ENCODE assay signal across 13 cellular contexts in the genomic region with DNA sequence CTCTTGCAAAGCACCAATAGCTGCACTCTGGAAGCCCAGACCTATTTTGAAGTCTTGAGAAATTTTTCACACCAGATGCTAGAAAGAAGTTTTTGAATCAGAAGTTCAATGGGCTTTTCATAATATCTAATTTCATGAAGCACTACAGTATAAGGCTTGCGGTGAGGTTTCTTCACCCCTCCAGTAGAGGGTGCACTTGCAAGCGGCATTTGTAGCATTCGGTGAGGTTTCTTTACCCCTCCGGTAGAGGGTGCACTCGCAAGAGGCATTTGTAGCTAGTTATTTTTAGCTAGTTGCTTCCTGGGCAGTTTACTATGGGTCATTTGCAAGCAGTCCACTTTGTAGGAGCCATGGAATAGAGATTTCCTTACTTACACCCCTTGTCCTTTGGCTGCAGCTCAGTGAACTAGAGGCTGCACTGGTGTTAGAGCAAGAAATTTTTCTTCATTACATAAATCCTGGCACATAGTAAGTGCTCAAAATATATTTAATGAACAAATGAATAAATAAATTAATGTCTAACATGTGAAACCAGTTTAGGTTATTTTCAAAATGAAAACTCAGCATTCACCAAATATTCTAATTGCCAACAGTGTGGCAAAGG. TPM values are rescaled to one million over a fixed set of nuclear protein-coding genes. Genes with fewer than 3 reads are reported as not detected.
DNase-seq lines count a peak whose midpoint lies in the region; ATAC-seq, FAIRE-seq and TF ChIP-seq lines count a peak whose summit lies in the region.
"Had no signal": no experiment of that assay in that cellular context is flagged by ENCODE, and none has a peak within 500 bp of the region (broad histone marks: within the 10 kb centered on the region; RNA-seq: fewer than 3 reads in every experiment).

No MANE protein-coding gene starts in this region.

- no peak overlapping the region for H3K56ac ChIP-seq in mesendoderm (ENCODE audit: low read length)

- no peak overlapping the region for H2AFZ ChIP-seq in astrocyte (ENCODE audit: low read depth, low read length)

- no peaks in the 10 kb centered on the region for H3K79me1 ChIP-seq in mesendoderm (ENCODE audit: low read length)

- H2AK5ac ChIP-seq in mesendoderm (ENCODE audit: low read length) = no peak overlapping the region

- H3K4me2 ChIP-seq in astrocyte (ENCODE audit: low read length) (no peak overlapping the region), mesendoderm (ENCODE audit: low read length) (no peak overlapping the region)
- H3K4me2 ChIP-seq: BLaER1 had no signal

- H3K4me3 Mint-ChIP-seq in astrocyte (ENCODE audit: unreplicated experiment) = no peak overlapping the region
- no peak overlapping the region for H3K4me3 Mint-ChIP-seq in activated T-cell treated with anti-CD3 and anti-CD28 coated beads, Interleukin-2, amount 50 U/mL, for 4 hours
- H3K4me3 Mint-ChIP-seq: effector memory CD8-positive, alpha-beta T cell had no signal

- peak overlapping the region; percentile 56 for H4K8ac ChIP-seq in mesendoderm (ENCODE audit: low read depth, low read length)

- in situ Hi-C loops in KBM-7 (cut with MboI; ENCODE audit: low pct_unique_long_range_greater_than_20kb, low sequenced_read_pairs) = no loop called here
- in situ Hi-C loops in gastrocnemius medialis (cut with MboI; ENCODE audit: low sequenced_read_pairs in 4 of 4) = no loop called here

- no peak overlapping the region for H4K5ac ChIP-seq in mesendoderm (ENCODE audit: low read length)

- H3K9me3 Mint-ChIP-seq in astrocyte (ENCODE audit: unreplicated experiment) = no peaks in the 10 kb centered on the region
- peaks cover 3% of the 10 kb centered on the region for H3K9me3 Mint-ChIP-seq in activated T-cell treated with anti-CD3 and anti-CD28 coated beads, Interleukin-2, amount 50 U/mL, for 4 hours

- H2BK120ac ChIP-seq in mesendoderm (ENCODE audit: low read depth, low read length) = no peak overlapping the region

- no peak overlapping the region for H3K18ac ChIP-seq in mesendoderm (ENCODE audit: low read length)

- H3K4me1 ChIP-seq in astrocyte (ENCODE audit: insufficient read depth, low read length) (peaks cover 18% of the 10 kb centered on the region), mesendoderm (ENCODE audit: control insufficient read depth, low read depth, low read length) (peaks cover 2% of the 10 kb centered on the region), gastrocnemius medialis (no peaks in the 10 kb centered on the region)
- H3K4me1 ChIP-seq in effector memory CD4-positive, alpha-beta T cell (ENCODE audit: control insufficient read depth, insufficient read depth, low read length, poor library complexity, severe bottlenecking) = no peaks in the 10 kb centered on the region
- H3K4me1 ChIP-seq: BLaER1 had no signal

- H3K36me3 Mint-ChIP-seq in astrocyte (ENCODE audit: low read depth, unreplicated experiment) = no peaks in the 10 kb centered on the region
- H3K36me3 Mint-ChIP-seq in activated T-cell treated with anti-CD3 and anti-CD28 coated beads, Interleukin-2, amount 50 U/mL, for 4 hours (ENCODE audit: insufficient read depth) = no peaks in the 10 kb centered on the region

- H3K4me1 Mint-ChIP-seq in astrocyte (ENCODE audit: low read depth, unreplicated experiment) = peaks cover 38% of the 10 kb centered on the region
- H3K4me1 Mint-ChIP-seq in activated T-cell treated with anti-CD3 and anti-CD28 coated beads, Interleukin-2, amount 50 U/mL, for 4 hours (ENCODE audit: low read depth) = no peaks in the 10 kb centered on the region

- no peak for FAIRE-seq in astrocyte (lab: Jason Lieb, UNC)

- H3K27me3 Mint-ChIP-seq in astrocyte (ENCODE audit: low read depth, unreplicated experiment) = no peaks in the 10 kb centered on the region
- H3K27me3 Mint-ChIP-seq in activated T-cell treated with anti-CD3 and anti-CD28 coated beads, Interleukin-2, amount 50 U/mL, for 4 hours (ENCODE audit: low read depth) = no peaks in the 10 kb centered on the region
- H3K27me3 Mint-ChIP-seq: effector memory CD8-positive, alpha-beta T cell had no signal

- TF ChIP-seq POLR2A in gastrocnemius medialis (IDR thresholded peaks at IDR 0.05) = no peak

- H2BK15ac ChIP-seq in mesendoderm (replicated peaks; ENCODE audit: low read depth) = peak overlapping the region; percentile 98

- H3K4ac ChIP-seq in mesendoderm (ENCODE audit: low read depth, low read length) = no peak overlapping the region

- peak; percentile 13 for TF ChIP-seq CTCF in astrocyte (IDR thresholded peaks at IDR 0.05; ENCODE audit: insufficient read depth, low read depth, low read length)
- no peak for TF ChIP-seq CTCF in gastrocnemius medialis (IDR thresholded peaks at IDR 0.05 in 4 of 5, conservative IDR thresholded peaks at IDR 0.05 in 1 of 5)

- H3K27me3 ChIP-seq in astrocyte (ENCODE audit: insufficient read depth, low read length) (no peaks in the 10 kb centered on the region), mesendoderm (ENCODE audit: insufficient read depth, low read length, poor library complexity) (no peaks in the 10 kb centered on the region), gastrocnemius medialis (no peaks in the 10 kb centered on the region)
- no peaks in the 10 kb centered on the region for H3K27me3 ChIP-seq in effector memory CD4-positive, alpha-beta T cell (replicated peaks; ENCODE audit: control insufficient read depth, insufficient read depth, low read length, poor library complexity, severe bottlenecking)
- H3K27me3 ChIP-seq: BLaER1 had no signal

- no peaks in the 10 kb centered on the region for H3K36me3 ChIP-seq in astrocyte (ENCODE audit: insufficient read depth, low read length)
- H3K36me3 ChIP-seq in mesendoderm (ENCODE audit: control insufficient read depth, insufficient read depth, low read length) = no peaks in the 10 kb centered on the region
- H3K36me3 ChIP-seq in gastrocnemius medialis = no peaks in the 10 kb centered on the region
- no peaks in the 10 kb centered on the region for H3K36me3 ChIP-seq in effector memory CD4-positive, alpha-beta T cell (ENCODE audit: control insufficient read depth, insufficient read depth, low read length)
- H3K36me3 ChIP-seq: BLaER1 had no signal

- H3K9ac ChIP-seq in astrocyte (ENCODE audit: low read length) = no peak overlapping the region
- H3K9ac ChIP-seq in mesendoderm (ENCODE audit: low read length) = no peak overlapping the region
- H3K9ac ChIP-seq: BLaER1 had no signal

- no peak overlapping the region for H2BK5ac ChIP-seq in mesendoderm (ENCODE audit: low read length)

- H3K27ac Mint-ChIP-seq in astrocyte (ENCODE audit: unreplicated experiment) = no peak overlapping the region
- H3K27ac Mint-ChIP-seq: effector memory CD8-positive, alpha-beta T cell had no signal

- H3K27ac ChIP-seq in astrocyte (ENCODE audit: low read depth, low read length) (no peak overlapping the region), mesendoderm (ENCODE audit: low read depth, low read length) (no peak overlapping the region), gastrocnemius medialis (no peak overlapping the region)
- no peak overlapping the region for H3K27ac ChIP-seq in effector memory CD4-positive, alpha-beta T cell (ENCODE audit: insufficient read depth, low read length, poor library complexity, severe bottlenecking)
- H3K27ac ChIP-seq: BLaER1 had no signal

- ATAC-seq in activated T-cell treated with anti-CD3 and anti-CD28 coated beads, Interleukin-2, amount 50 U/mL, for 4 hours = no peak
- ATAC-seq in gastrocnemius medialis = no peak
- ATAC-seq: effector memory CD8-positive, alpha-beta T cell had no signal

- DNase-seq in DMS53 treated with DMSO at 0.1 percent for 48 hours (lab: John Stamatoyannopoulos, UW; ENCODE audit: unreplicated experiment) (peak; percentile 71), KBM-7 (peak; percentile 13), astrocyte (ENCODE audit: low read depth) (no peak), mesendoderm (peak; percentile 39), pons (ENCODE audit: low spot score) (no peak), gastrocnemius medialis (no peak)
- no peak for DNase-seq in activated T-cell treated with anti-CD3 and anti-CD28 coated beads, Interleukin-2, amount 50 U/mL, for 4 hours
- no peak for DNase-seq in effector memory CD4-positive, alpha-beta T cell
- DNase-seq: effector memory CD8-positive, alpha-beta T cell; GF-D8; NCI-H187 had no signal

- intact Hi-C loops in gastrocnemius medialis (cut with DNase I; ENCODE audit: low total_unique reads) = no loop called here

- H3K23ac ChIP-seq in mesendoderm (ENCODE audit: low read length) = no peak overlapping the region

- H3K4me3 ChIP-seq in astrocyte (ENCODE audit: insufficient read depth, low read depth, low read length) = no peak overlapping the region
- no peak overlapping the region for H3K4me3 ChIP-seq in mesendoderm (ENCODE audit: low read length)
- no peak overlapping the region for H3K4me3 ChIP-seq in gastrocnemius medialis
- no peak overlapping the region for H3K4me3 ChIP-seq in effector memory CD4-positive, alpha-beta T cell (ENCODE audit: insufficient read depth, low read depth, low read length, poor library complexity, severe bottlenecking)
- H3K4me3 ChIP-seq: BLaER1 had no signal

- WGBS in mesendoderm (ENCODE audit: extremely low coverage, insufficient coverage, low lambda C conversion rate) = no CpG with 5 or more reads among the region's 5 CpGs

- H3K79me2 ChIP-seq in astrocyte (ENCODE audit: insufficient read depth, low read length) (no peaks in the 10 kb centered on the region), mesendoderm (ENCODE audit: control insufficient read depth, insufficient read depth, low read length) (no peaks in the 10 kb centered on the region)

- H4K20me1 ChIP-seq in astrocyte (ENCODE audit: insufficient read depth, low read length) = no peaks in the 10 kb centered on the region
- H4K20me1 ChIP-seq: BLaER1 had no signal

- H3K9me3 ChIP-seq in astrocyte (ENCODE audit: insufficient read depth, low read depth, low read length) (no peaks in the 10 kb centered on the region), gastrocnemius medialis (no peaks in the 10 kb centered on the region)
- no peaks in the 10 kb centered on the region for H3K9me3 ChIP-seq in effector memory CD4-positive, alpha-beta T cell (ENCODE audit: control insufficient read depth, low read length)
- H3K9me3 ChIP-seq: BLaER1 had no signal

RNA-seq across cellular contexts. Expression of a gene that starts 7.8 kb away (rescaled TPM):
- total RNA-seq in astrocyte = 36.5 and 49.2 TPM in 2 replicates
- 2.8 TPM for polyA plus RNA-seq in mesendoderm (2013, experiment 1 of 2)
- 2.9 TPM for polyA plus RNA-seq in mesendoderm (2013, experiment 2 of 2)
- not detected for total RNA-seq in activated T-cell treated with anti-CD3 and anti-CD28 coated beads, Interleukin-2, amount 50 U/mL, for 4 hours
- total RNA-seq in gastrocnemius medialis = 1 to 10 TPM; 1.2 to 6.2 (median 2.4) TPM
- total RNA-seq: myocyte had no signal

Comparison
In these comparisons a context has a peak if more than half of its experiments do, and no peak if none do; other contexts are left out.
1. DNase-seq: peak in DMS53 treated with DMSO at 0.1 percent for 48 hours (single experiment), KBM-7 (single experiment) and mesendoderm (single experiment); none in astrocyte (single experiment), activated T-cell treated with anti-CD3 and anti-CD28 coated beads, Interleukin-2, amount 50 U/mL, for 4 hours (single experiment), pons (single experiment), gastrocnemius medialis (0 of 2) and effector memory CD4-positive, alpha-beta T cell (0 of 3).